In genomic region chr12:53208877-53209463, GRCh38 we compare ENCODE assay signal across 9 cellular contexts. TPM values are rescaled to one million over a fixed set of nuclear protein-coding genes. Genes with fewer than 3 reads are reported as not detected.
DNase-seq lines count a peak whose midpoint lies in the region; TF ChIP-seq lines count a peak whose summit lies in the region.
"Had no signal": no experiment of that assay in that cellular context is flagged by ENCODE, and none has a peak within 500 bp of the region (broad histone marks: within the 10 kb centered on the region; RNA-seq: fewer than 3 reads in every experiment).

No MANE protein-coding gene starts in this region.

- no peaks in the 10 kb centered on the region for H3K9me3 Mint-ChIP-seq in neural progenitor cell

- H3K36me3 ChIP-seq in Loucy (ENCODE audit: insufficient read depth, low read length) (no peaks in the 10 kb centered on the region), colonic mucosa (no peaks in the 10 kb centered on the region), neural progenitor cell (no peaks in the 10 kb centered on the region)

- H3K4me1 ChIP-seq in Loucy (ENCODE audit: insufficient read depth, low read length, poor library complexity, severe bottlenecking) (peaks cover 34% of the 10 kb centered on the region), colonic mucosa (peaks cover 4% of the 10 kb centered on the region), neural progenitor cell (no peaks in the 10 kb centered on the region)

- peak overlapping the region; percentile 64 for H3K9ac ChIP-seq in Loucy (ENCODE audit: low read depth, low read length, poor library complexity, severe bottlenecking)
- peak overlapping the region; percentile 13 to 43 for H3K9ac ChIP-seq in colonic mucosa (ENCODE audit: low read depth in 2 of 2, low read length in 2 of 2)
- H3K9ac ChIP-seq in neural progenitor cell = no peak overlapping the region

- TF ChIP-seq POLR2A in GM18951 (IDR thresholded peaks at IDR 0.05; ENCODE audit: extremely low read depth, insufficient read depth, insufficient read length) = peak; percentile 55

- H3K27me3 ChIP-seq in Loucy (ENCODE audit: insufficient read depth, low read length, poor library complexity, severe bottlenecking) (no peaks in the 10 kb centered on the region), colonic mucosa (no peaks in the 10 kb centered on the region), neural progenitor cell (no peaks in the 10 kb centered on the region)

- no peak overlapping the region for H3K4me3 Mint-ChIP-seq in neural progenitor cell

- H3K9me2 ChIP-seq in Loucy (replicated peaks; ENCODE audit: low read depth, low read length) = no peaks in the 10 kb centered on the region

- DNase-seq in AML-193 (lab: John Stamatoyannopoulos, UW) (peak; percentile 55 to 68), colonic mucosa (no peak), COLO668 (lab: John Stamatoyannopoulos, UW; ENCODE audit: unreplicated experiment) (no peak), superior temporal gyrus (ENCODE audit: extremely low spot score) (no peak), neural progenitor cell (ENCODE audit: low spot score) (no peak)
- no peak for DNase-seq in stimulated activated CD4-positive, alpha-beta T cell treated with anti-CD3 and anti-CD28 coated beads, Interleukin-1b, Interleukin-23, amount 100 ng/mL, for 48 hours
- DNase-seq: NCI-H1417 had no signal

- no peaks in the 10 kb centered on the region for H3K36me3 Mint-ChIP-seq in neural progenitor cell

- peaks cover 6% of the 10 kb centered on the region for H3K27me3 Mint-ChIP-seq in neural progenitor cell (ENCODE audit: insufficient read depth, low read depth)

- in situ Hi-C loops in GM18951 (cut with MboI; ENCODE audit: low sequenced_read_pairs, unreplicated experiment) = no loop called here

- H3K4me2 ChIP-seq in Loucy (ENCODE audit: low read depth, low read length, poor library complexity, severe bottlenecking) = peak overlapping the region; percentile 95
- H3K4me2 ChIP-seq in neural progenitor cell = no peak overlapping the region

- no peak overlapping the region for H3K27ac Mint-ChIP-seq in neural progenitor cell

- peak overlapping the region; percentile 74 for H3K4me3 ChIP-seq in Loucy (ENCODE audit: low read length, poor library complexity, severe bottlenecking)
- no peak overlapping the region for H3K4me3 ChIP-seq in colonic mucosa
- no peak overlapping the region for H3K4me3 ChIP-seq in neural progenitor cell

- H3K4me1 Mint-ChIP-seq in neural progenitor cell = peaks cover 19% of the 10 kb centered on the region

- intact Hi-C loops in colonic mucosa (cut with DNase I) = no loop called here

- H4K20me1 ChIP-seq in Loucy (ENCODE audit: insufficient read depth, low read length, poor library complexity, severe bottlenecking) (no peaks in the 10 kb centered on the region), neural progenitor cell (ENCODE audit: low read depth) (no peaks in the 10 kb centered on the region)

- TF ChIP-seq CTCF in Loucy (conservative IDR thresholded peaks at IDR 0.05; ENCODE audit: low read length) (no peak), colonic mucosa (IDR thresholded peaks at IDR 0.05) (no peak), neural progenitor cell (IDR thresholded peaks at IDR 0.05) (no peak)

- no peaks in the 10 kb centered on the region for H3F3A ChIP-seq in Loucy (ENCODE audit: low read depth)
- peaks cover 18% of the 10 kb centered on the region for H3F3A ChIP-seq in neural progenitor cell (ENCODE audit: low read depth)

- no peaks in the 10 kb centered on the region for H3K79me2 ChIP-seq in Loucy (ENCODE audit: insufficient read depth, low read length)
- no peaks in the 10 kb centered on the region for H3K79me2 ChIP-seq in neural progenitor cell (ENCODE audit: low read depth)

- H3K27ac ChIP-seq in colonic mucosa (no peak overlapping the region), neural progenitor cell (no peak overlapping the region)

- H2AFZ ChIP-seq in Loucy (ENCODE audit: low read length) = peak overlapping the region; percentile 63; the same call in 1 of the 2 replicates
- H2AFZ ChIP-seq in neural progenitor cell (replicated peaks) = no peak overlapping the region

- no peaks in the 10 kb centered on the region for H3K9me3 ChIP-seq in Loucy (ENCODE audit: insufficient read depth, low read depth, low read length)
- H3K9me3 ChIP-seq in colonic mucosa = no peaks in the 10 kb centered on the region
- no peaks in the 10 kb centered on the region for H3K9me3 ChIP-seq in neural progenitor cell (ENCODE audit: low read depth)

RNA-seq across cellular contexts. Expression of gene ITGB7, which starts 1.9 kb away (rescaled TPM):
- total RNA-seq in colonic mucosa = 1 to 10 TPM; 5.3 to 8.8 TPM
- total RNA-seq in neural progenitor cell (ENCODE audit: low replicate concordance) = 0.43 TPM in 1 of 2 replicates, not detected in the other

RNA-seq across cellular contexts. Expression of gene RARG, which starts 23.0 kb away (rescaled TPM):
- total RNA-seq in colonic mucosa = 10 to 100 TPM; 11.4 to 21.5 TPM
- total RNA-seq in neural progenitor cell (ENCODE audit: low replicate concordance) = 17.0 and 30.9 TPM in 2 replicates

RNA-seq across cellular contexts. Expression of gene CSAD, which starts 28.2 kb away (rescaled TPM):
- 10 to 100 TPM in 1 of 2 donors, 1 to 10 TPM in 1; 9.1 to 20.4 TPM for total RNA-seq in colonic mucosa
- total RNA-seq in neural progenitor cell (ENCODE audit: low replicate concordance) = 26.9 and 33.0 TPM in 2 replicates

RNA-seq across cellular contexts. Expression of gene ZNF740, which starts 28.4 kb away (rescaled TPM):
- total RNA-seq in colonic mucosa (10 to 100 TPM; 27.5 to 32.3 TPM), neural progenitor cell (ENCODE audit: low replicate concordance) (38.4 and 40.4 TPM in 2 replicates)

RNA-seq across cellular contexts. Expression of gene ESPL1, which starts 59.1 kb away (rescaled TPM):
- total RNA-seq in colonic mucosa (10 to 100 TPM in 1 of 2 donors, 1 to 10 TPM in 1; 9.6 to 34.6 TPM), neural progenitor cell (ENCODE audit: low replicate concordance) (34.3 and 54.0 TPM in 2 replicates)

Comparison
In these comparisons a context has a peak if more than half of its experiments do, and no peak if none do; other contexts are left out.
1. DNase-seq: peak in AML-193 (2 of 2); none in colonic mucosa (single experiment), COLO668 (single experiment), superior temporal gyrus (single experiment), stimulated activated CD4-positive, alpha-beta T cell treated with anti-CD3 and anti-CD28 coated beads, Interleukin-1b, Interleukin-23, amount 100 ng/mL, for 48 hours (single experiment) and neural progenitor cell (single experiment).